In genomic region chr4:80948161-80948560, GRCh38 we compare ENCODE assay signal across 24 cellular contexts.
"Had no signal": no experiment of that assay in that cellular context is flagged by ENCODE, and none has a peak within 500 bp of the region (broad histone marks: within the 10 kb centered on the region; RNA-seq: fewer than 3 reads in every experiment).

No MANE protein-coding gene starts in this region.

- H3K27ac Mint-ChIP-seq: activated CD8-positive, alpha-beta memory T cell treated with anti-CD3 and anti-CD28 coated beads, Interleukin-2, amount 10 ng/mL, durations not matched to agents 7 days and 5 days; activated CD8-positive, alpha-beta T cell treated with anti-CD3 and anti-CD28 coated beads for 36 hours; activated naive CD8-positive, alpha-beta T cell treated with anti-CD3 and anti-CD28 coated beads, Interleukin-2, amount 50 U/mL, for 24 hours; brain; memory B cell; nephron progenitor cell; stimulated activated memory B cell treated with anti-CD40 and anti-IgM and Interleukin-4, amounts not matched to agents 10 μg/mL and 1 μg/mL and 100 μg/mL, for 72 hours had no signal

- H3K9me3 Mint-ChIP-seq: activated CD8-positive, alpha-beta T cell treated with anti-CD3 and anti-CD28 coated beads for 36 hours; activated naive CD8-positive, alpha-beta T cell treated with anti-CD3 and anti-CD28 coated beads, Interleukin-2, amount 50 U/mL, for 24 hours; brain; memory B cell; nephron progenitor cell; stimulated activated memory B cell treated with anti-CD40 and anti-IgM and Interleukin-4, amounts not matched to agents 10 μg/mL and 1 μg/mL and 100 μg/mL, for 72 hours had no signal

- H3K4me3 ChIP-seq: pancreas, right lobe of liver, skin epidermis, testis, uterus had no signal

- H3K27me3 Mint-ChIP-seq: brain had no signal

- H3K36me3 Mint-ChIP-seq: activated CD8-positive, alpha-beta memory T cell treated with anti-CD3 and anti-CD28 coated beads, Interleukin-2, amount 10 ng/mL, durations not matched to agents 7 days and 5 days; brain; memory B cell; stimulated activated memory B cell treated with anti-CD40 and anti-IgM and Interleukin-4, amounts not matched to agents 10 μg/mL and 1 μg/mL and 100 μg/mL, for 72 hours had no signal

- H3K4me3 Mint-ChIP-seq: activated CD8-positive, alpha-beta memory T cell treated with anti-CD3 and anti-CD28 coated beads, Interleukin-2, amount 10 ng/mL, durations not matched to agents 7 days and 5 days; activated CD8-positive, alpha-beta T cell treated with anti-CD3 and anti-CD28 coated beads for 36 hours; activated naive CD8-positive, alpha-beta T cell treated with anti-CD3 and anti-CD28 coated beads, Interleukin-2, amount 50 U/mL, for 24 hours; brain; memory B cell; nephron progenitor cell; stimulated activated memory B cell treated with anti-CD40 and anti-IgM and Interleukin-4, amounts not matched to agents 10 μg/mL and 1 μg/mL and 100 μg/mL, for 72 hours had no signal

- H3K4me1 ChIP-seq: pancreas, right lobe of liver, testis, uterus had no signal

- H3K4me1 Mint-ChIP-seq: activated CD8-positive, alpha-beta memory T cell treated with anti-CD3 and anti-CD28 coated beads, Interleukin-2, amount 10 ng/mL, durations not matched to agents 7 days and 5 days; activated naive CD8-positive, alpha-beta T cell treated with anti-CD3 and anti-CD28 coated beads, Interleukin-2, amount 50 U/mL, for 24 hours; brain; memory B cell; stimulated activated memory B cell treated with anti-CD40 and anti-IgM and Interleukin-4, amounts not matched to agents 10 μg/mL and 1 μg/mL and 100 μg/mL, for 72 hours had no signal

- ATAC-seq: activated CD8-positive, alpha-beta memory T cell treated with anti-CD3 and anti-CD28 coated beads, Interleukin-2, amount 10 ng/mL, durations not matched to agents 7 days and 5 days; activated CD8-positive, alpha-beta T cell treated with anti-CD3 and anti-CD28 coated beads for 36 hours; activated naive CD8-positive, alpha-beta T cell treated with anti-CD3 and anti-CD28 coated beads, Interleukin-2, amount 50 U/mL, for 24 hours; esophagus mucosa; pancreas; right lobe of liver; stimulated activated memory B cell treated with anti-CD40 and anti-IgM and Interleukin-4, amounts not matched to agents 10 μg/mL and 1 μg/mL and 100 μg/mL, for 72 hours had no signal

- DNase-seq: activated CD4-positive, alpha-beta T cell treated with anti-CD3 and anti-CD28 coated beads for 48 hours; activated CD8-positive, alpha-beta memory T cell treated with anti-CD3 and anti-CD28 coated beads, Interleukin-2, amount 10 ng/mL, durations not matched to agents 7 days and 5 days; activated CD8-positive, alpha-beta T cell treated with anti-CD3 and anti-CD28 coated beads for 36 hours; activated effector memory CD4-positive, alpha-beta T cell treated with anti-CD3 and anti-CD28 coated beads, Interleukin-2, amount 50 U/mL, for 16 hours; activated naive CD4-positive, alpha-beta T cell treated with anti-CD3 and anti-CD28 coated beads, Interleukin-2, amount 50 U/mL, for 16 hours; activated naive CD8-positive, alpha-beta T cell treated with anti-CD3 and anti-CD28 coated beads, Interleukin-2, amount 50 U/mL, for 24 hours; activated T-cell treated with anti-CD3 and anti-CD28 coated beads for 4 hours; anterior cingulate cortex; caudate nucleus; effector memory CD4-positive, alpha-beta T cell; foreskin melanocyte; hippocampal formation; nephron progenitor cell; pancreas; right lobe of liver; stimulated activated CD4-positive, alpha-beta T cell treated with anti-CD3 and anti-CD28 coated beads, Interleukin-2, amount 100 ng/mL, for 24 hours; testis; trophoblast cell; uterus had no signal

- H3K36me3 ChIP-seq: pancreas, right lobe of liver, uterus had no signal

- H3K9me3 ChIP-seq: pancreas, right lobe of liver, testis, uterus had no signal

- H3K27ac ChIP-seq: pancreas, right lobe of liver, skin epidermis, testis, uterus had no signal
